In the genomic region with DNA sequence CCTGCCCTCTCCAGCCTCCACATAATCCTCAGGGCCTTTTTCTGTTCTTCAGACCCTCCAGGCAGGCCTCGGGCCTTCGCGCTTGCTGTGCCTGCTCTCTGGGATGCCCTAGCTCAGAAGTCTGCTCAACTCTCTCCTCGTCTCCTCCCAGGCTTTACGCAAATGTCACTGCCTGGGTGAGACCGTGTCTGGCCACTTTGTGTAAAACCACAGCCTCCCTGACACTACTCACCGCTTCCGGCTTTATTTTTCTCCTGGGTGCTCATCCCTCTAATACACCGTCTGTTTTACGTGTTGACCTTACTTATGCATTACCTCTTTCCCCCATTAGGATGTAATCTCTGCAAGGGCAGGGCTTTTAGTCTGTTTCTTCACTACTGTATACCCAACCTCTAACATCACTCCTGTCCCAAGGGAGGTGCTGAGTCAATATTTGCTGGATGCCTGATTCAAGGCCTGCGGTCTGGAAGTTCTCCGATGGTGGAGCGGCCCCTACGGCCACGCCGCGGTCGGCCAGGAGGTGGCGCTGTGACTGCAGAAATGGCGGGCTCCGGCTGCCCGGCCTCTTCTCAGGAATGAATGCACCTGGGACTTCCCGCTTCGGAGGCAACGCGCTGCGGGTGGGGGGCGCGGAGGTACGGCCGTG, we compare ENCODE assay signal across 1 cellular context.
TF ChIP-seq lines count a peak whose summit lies in the region.

No MANE protein-coding gene starts in this region.

TF ChIP-seq in K562, 482 proteins besides CTCF, POLR2A, EP300 and RAD21 (continued from another document and continues in another):
- TF ChIP-seq, protein P1, sequence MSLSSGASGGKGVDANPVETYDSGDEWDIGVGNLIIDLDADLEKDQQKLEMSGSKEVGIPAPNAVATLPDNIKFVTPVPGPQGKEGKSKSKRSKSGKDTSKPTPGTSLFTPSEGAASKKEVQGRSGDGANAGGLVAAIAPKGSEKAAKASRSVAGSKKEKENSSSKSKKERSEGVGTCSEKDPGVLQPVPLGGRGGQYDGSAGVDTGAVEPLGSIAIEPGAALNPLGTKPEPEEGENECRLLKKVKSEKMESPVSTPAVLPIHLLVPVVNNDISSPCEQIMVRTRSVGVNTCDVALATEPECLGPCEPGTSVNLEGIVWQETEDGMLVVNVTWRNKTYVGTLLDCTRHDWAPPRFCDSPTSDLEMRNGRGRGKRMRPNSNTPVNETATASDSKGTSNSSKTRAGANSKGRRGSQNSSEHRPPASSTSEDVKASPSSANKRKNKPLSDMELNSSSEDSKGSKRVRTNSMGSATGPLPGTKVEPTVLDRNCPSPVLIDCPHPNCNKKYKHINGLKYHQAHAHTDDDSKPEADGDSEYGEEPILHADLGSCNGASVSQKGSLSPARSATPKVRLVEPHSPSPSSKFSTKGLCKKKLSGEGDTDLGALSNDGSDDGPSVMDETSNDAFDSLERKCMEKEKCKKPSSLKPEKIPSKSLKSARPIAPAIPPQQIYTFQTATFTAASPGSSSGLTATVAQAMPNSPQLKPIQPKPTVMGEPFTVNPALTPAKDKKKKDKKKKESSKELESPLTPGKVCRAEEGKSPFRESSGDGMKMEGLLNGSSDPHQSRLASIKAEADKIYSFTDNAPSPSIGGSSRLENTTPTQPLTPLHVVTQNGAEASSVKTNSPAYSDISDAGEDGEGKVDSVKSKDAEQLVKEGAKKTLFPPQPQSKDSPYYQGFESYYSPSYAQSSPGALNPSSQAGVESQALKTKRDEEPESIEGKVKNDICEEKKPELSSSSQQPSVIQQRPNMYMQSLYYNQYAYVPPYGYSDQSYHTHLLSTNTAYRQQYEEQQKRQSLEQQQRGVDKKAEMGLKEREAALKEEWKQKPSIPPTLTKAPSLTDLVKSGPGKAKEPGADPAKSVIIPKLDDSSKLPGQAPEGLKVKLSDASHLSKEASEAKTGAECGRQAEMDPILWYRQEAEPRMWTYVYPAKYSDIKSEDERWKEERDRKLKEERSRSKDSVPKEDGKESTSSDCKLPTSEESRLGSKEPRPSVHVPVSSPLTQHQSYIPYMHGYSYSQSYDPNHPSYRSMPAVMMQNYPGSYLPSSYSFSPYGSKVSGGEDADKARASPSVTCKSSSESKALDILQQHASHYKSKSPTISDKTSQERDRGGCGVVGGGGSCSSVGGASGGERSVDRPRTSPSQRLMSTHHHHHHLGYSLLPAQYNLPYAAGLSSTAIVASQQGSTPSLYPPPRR (CRISPR knock-in tag; IDR thresholded peaks at IDR 0.05; ENCODE audit: borderline replicate concordance) = no peak
- TF ChIP-seq XRCC5 (IDR thresholded peaks at IDR 0.05; ENCODE audit: low read depth, low read length) (0 out of 2 replicates have a peak, but pooled peaks have one; percentile 51), TARDBP (IDR thresholded peaks at IDR 0.05) (0 out of 2 replicates have a peak, but pooled peaks have one; percentile 35), ZC3H4 (CRISPR knock-in tag; IDR thresholded peaks at IDR 0.05; ENCODE audit: borderline replicate concordance) (no peak), ATF1 (CRISPR knock-in tag; IDR thresholded peaks at IDR 0.05) (no peak), ATF1 (tag; IDR thresholded peaks at IDR 0.05) (0 out of 2 replicates have a peak, but pooled peaks have one; percentile 11), HOXB6 (CRISPR knock-in tag; IDR thresholded peaks at IDR 0.05; ENCODE audit: borderline replicate concordance) (no peak), RHOXF2B (CRISPR knock-in tag; conservative IDR thresholded peaks at IDR 0.05) (no peak), SMARCB1 (IDR thresholded peaks at IDR 0.05; ENCODE audit: insufficient read length, low read depth) (no peak), SREBF2 (CRISPR knock-in tag; IDR thresholded peaks at IDR 0.05) (no peak), SREBF1 (IDR thresholded peaks at IDR 0.05; ENCODE audit: borderline replicate concordance, low read depth, low read length) (no peak), ZNF24 (IDR thresholded peaks at IDR 0.05) (peak; percentile 82), TCFL5 (CRISPR knock-in tag; conservative IDR thresholded peaks at IDR 0.05) (no peak), NCOR1 (IDR thresholded peaks at IDR 0.05) (no peak), YY1 (IDR thresholded peaks at IDR 0.05; ENCODE audit: borderline replicate concordance in 1 of 3, control insufficient read depth in 1 of 3, extremely low read depth in 1 of 3, insufficient read depth in 3 of 3, insufficient read length in 1 of 3, insufficient replicate concordance in 2 of 3, low read depth in 1 of 3, low read length in 2 of 3) (peak; percentile 23 to 79 (median 41)), CSDE1 (IDR thresholded peaks at IDR 0.05) (no peak), ZNF77 (CRISPR knock-in tag; IDR thresholded peaks at IDR 0.05) (no peak), POU5F1 (IDR thresholded peaks at IDR 0.05; ENCODE audit: borderline replicate concordance, low read depth, low read length, partially characterized antibody) (no peak), ZEB2 (IDR thresholded peaks at IDR 0.05) (no peak; the same call in 1 of the 2 replicates), MAFF (IDR thresholded peaks at IDR 0.05; ENCODE audit: low read length) (no peak), TFAM (CRISPR knock-in tag; conservative IDR thresholded peaks at IDR 0.05) (no peak), HNRNPK (IDR thresholded peaks at IDR 0.05; ENCODE audit: low read depth, low read length, poor library complexity, severe bottlenecking) (no peak), SUPT5H (IDR thresholded peaks at IDR 0.05) (no peak), TSC22D4 (tag; IDR thresholded peaks at IDR 0.05) (no peak), ZC3H8 (IDR thresholded peaks at IDR 0.05) (no peak), SOX6 (IDR thresholded peaks at IDR 0.05) (no peak)
- TF ChIP-seq, protein P2, sequence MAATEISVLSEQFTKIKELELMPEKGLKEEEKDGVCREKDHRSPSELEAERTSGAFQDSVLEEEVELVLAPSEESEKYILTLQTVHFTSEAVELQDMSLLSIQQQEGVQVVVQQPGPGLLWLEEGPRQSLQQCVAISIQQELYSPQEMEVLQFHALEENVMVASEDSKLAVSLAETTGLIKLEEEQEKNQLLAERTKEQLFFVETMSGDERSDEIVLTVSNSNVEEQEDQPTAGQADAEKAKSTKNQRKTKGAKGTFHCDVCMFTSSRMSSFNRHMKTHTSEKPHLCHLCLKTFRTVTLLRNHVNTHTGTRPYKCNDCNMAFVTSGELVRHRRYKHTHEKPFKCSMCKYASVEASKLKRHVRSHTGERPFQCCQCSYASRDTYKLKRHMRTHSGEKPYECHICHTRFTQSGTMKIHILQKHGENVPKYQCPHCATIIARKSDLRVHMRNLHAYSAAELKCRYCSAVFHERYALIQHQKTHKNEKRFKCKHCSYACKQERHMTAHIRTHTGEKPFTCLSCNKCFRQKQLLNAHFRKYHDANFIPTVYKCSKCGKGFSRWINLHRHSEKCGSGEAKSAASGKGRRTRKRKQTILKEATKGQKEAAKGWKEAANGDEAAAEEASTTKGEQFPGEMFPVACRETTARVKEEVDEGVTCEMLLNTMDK (IDR thresholded peaks at IDR 0.05; ENCODE audit: borderline replicate concordance, insufficient read depth, low read depth, low read length, poor library complexity, severe bottlenecking) = peak; percentile 47
- TF ChIP-seq, protein P3, sequence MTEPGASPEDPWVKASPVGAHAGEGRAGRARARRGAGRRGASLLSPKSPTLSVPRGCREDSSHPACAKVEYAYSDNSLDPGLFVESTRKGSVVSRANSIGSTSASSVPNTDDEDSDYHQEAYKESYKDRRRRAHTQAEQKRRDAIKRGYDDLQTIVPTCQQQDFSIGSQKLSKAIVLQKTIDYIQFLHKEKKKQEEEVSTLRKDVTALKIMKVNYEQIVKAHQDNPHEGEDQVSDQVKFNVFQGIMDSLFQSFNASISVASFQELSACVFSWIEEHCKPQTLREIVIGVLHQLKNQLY (CRISPR knock-in tag; conservative IDR thresholded peaks at IDR 0.05) = no peak
- TF ChIP-seq, protein P4, sequence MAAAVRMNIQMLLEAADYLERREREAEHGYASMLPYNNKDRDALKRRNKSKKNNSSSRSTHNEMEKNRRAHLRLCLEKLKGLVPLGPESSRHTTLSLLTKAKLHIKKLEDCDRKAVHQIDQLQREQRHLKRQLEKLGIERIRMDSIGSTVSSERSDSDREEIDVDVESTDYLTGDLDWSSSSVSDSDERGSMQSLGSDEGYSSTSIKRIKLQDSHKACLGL (CRISPR knock-in tag; IDR thresholded peaks at IDR 0.05; ENCODE audit: borderline replicate concordance, poor library complexity, severe bottlenecking) = no peak
- TF ChIP-seq, protein P5, sequence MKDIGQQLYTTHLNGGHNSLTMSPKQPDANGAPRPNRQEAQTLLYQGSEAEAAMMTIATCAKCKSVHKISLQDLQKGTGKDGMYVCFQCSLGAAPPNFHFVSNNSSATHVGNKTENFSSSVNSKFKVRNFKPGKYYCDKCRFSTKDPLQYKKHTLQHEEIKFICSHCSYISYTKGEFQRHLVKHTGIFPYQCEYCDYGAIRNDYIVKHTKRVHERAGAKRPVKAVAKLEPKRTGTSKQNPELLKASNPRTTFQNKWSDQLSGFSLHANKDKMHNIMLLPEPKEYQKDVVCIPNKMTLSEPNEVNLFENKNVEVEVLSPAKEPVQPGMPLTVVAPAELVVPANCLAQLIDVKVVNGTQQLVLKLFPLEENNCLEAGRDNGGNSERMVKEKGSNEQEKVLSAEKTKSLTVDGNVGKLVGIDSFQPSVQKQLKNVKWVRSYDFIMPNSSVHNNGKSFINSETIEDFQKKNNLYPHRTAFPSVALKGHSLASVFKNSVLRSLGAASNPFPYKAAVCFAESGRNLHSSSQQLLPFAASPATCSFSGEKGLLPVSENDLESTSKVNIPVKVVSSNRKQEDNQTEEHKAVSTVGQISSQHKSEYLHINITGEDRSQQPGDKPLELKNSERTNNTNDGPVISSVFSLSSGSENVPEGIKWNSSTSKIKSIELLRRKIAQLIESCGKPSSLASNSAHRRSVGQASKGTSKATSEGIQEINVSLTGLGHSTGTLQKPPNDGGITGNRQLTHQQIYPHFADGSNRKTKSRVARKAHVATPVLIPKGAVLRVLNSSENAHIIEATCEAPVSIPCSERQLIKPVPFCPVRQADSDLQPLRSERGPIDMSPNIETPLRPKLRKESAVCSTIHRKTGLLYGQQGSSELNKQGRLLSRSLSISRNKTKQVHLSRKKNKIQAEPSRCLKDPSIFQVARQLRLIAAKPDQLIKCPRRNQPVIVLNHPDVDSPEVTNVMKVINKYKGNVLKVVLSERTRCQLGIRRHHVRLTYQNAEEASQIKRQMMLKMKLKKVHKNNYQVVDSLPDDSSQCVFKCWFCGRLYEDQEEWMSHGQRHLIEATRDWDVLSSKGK (CRISPR knock-in tag; IDR thresholded peaks at IDR 0.05) = no peak
- TF ChIP-seq, protein P6, sequence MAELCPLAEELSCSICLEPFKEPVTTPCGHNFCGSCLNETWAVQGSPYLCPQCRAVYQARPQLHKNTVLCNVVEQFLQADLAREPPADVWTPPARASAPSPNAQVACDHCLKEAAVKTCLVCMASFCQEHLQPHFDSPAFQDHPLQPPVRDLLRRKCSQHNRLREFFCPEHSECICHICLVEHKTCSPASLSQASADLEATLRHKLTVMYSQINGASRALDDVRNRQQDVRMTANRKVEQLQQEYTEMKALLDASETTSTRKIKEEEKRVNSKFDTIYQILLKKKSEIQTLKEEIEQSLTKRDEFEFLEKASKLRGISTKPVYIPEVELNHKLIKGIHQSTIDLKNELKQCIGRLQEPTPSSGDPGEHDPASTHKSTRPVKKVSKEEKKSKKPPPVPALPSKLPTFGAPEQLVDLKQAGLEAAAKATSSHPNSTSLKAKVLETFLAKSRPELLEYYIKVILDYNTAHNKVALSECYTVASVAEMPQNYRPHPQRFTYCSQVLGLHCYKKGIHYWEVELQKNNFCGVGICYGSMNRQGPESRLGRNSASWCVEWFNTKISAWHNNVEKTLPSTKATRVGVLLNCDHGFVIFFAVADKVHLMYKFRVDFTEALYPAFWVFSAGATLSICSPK (IDR thresholded peaks at IDR 0.05; ENCODE audit: borderline replicate concordance) = no peak
- TF ChIP-seq, protein P7, sequence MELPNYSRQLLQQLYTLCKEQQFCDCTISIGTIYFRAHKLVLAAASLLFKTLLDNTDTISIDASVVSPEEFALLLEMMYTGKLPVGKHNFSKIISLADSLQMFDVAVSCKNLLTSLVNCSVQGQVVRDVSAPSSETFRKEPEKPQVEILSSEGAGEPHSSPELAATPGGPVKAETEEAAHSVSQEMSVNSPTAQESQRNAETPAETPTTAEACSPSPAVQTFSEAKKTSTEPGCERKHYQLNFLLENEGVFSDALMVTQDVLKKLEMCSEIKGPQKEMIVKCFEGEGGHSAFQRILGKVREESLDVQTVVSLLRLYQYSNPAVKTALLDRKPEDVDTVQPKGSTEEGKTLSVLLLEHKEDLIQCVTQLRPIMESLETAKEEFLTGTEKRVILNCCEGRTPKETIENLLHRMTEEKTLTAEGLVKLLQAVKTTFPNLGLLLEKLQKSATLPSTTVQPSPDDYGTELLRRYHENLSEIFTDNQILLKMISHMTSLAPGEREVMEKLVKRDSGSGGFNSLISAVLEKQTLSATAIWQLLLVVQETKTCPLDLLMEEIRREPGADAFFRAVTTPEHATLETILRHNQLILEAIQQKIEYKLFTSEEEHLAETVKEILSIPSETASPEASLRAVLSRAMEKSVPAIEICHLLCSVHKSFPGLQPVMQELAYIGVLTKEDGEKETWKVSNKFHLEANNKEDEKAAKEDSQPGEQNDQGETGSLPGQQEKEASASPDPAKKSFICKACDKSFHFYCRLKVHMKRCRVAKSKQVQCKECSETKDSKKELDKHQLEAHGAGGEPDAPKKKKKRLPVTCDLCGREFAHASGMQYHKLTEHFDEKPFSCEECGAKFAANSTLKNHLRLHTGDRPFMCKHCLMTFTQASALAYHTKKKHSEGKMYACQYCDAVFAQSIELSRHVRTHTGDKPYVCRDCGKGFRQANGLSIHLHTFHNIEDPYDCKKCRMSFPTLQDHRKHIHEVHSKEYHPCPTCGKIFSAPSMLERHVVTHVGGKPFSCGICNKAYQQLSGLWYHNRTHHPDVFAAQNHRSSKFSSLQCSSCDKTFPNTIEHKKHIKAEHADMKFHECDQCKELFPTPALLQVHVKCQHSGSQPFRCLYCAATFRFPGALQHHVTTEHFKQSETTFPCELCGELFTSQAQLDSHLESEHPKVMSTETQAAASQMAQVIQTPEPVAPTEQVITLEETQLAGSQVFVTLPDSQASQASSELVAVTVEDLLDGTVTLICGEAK (IDR thresholded peaks at IDR 0.05) = no peak
- TF ChIP-seq, protein P7 (CRISPR knock-in tag; IDR thresholded peaks at IDR 0.05) = no peak
